Comparison of ENCODE assay signal across 1 cellular context in the genomic region with DNA sequence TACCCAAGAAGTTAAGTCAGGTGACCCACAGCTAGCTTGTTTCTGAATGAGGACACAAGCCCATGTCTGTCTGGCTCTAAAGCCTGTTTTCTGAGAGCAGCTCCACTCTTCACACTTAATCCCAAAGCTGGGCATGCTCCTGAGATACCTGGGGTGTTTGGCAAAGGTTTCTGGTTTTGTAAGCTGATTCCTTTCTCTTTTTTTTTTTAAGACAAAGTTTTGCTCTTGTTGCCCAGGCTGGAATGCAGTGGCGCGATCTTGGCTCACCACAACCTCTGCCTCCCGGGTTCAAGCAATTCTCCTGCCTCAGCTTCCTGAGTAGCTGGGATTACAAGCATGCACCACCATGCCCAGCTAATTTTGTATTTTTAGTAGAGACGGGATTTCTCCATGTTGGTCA. TPM values are rescaled to one million over a fixed set of nuclear protein-coding genes. Genes with fewer than 3 reads are reported as not detected.
"Had no signal": no experiment of that assay in that cellular context is flagged by ENCODE, and none has a peak within 500 bp of the region (broad histone marks: within the 10 kb centered on the region; RNA-seq: fewer than 3 reads in every experiment).

No MANE protein-coding gene starts in this region.

RNA-seq across cellular contexts. Expression of gene GNG3, which starts 13.9 kb away (rescaled TPM):
- total RNA-seq: GM12878 had no signal
